In genomic region chr2:222903234-222904220, GRCh38 we compare ENCODE assay signal across 1 cellular context.
TF ChIP-seq lines count a peak whose summit lies in the region.

No MANE protein-coding gene starts in this region.

TF ChIP-seq in K562, 482 proteins besides CTCF, POLR2A, EP300 and RAD21 (continued from another document):
- TF ChIP-seq DEAF1 (CRISPR knock-in tag; IDR thresholded peaks at IDR 0.05): 0 out of 2 replicates have a peak, but pooled peaks have one; percentile 18
- TF ChIP-seq ADNP (tag; IDR thresholded peaks at IDR 0.05): no peak
- 0 out of 2 replicates have a peak, but pooled peaks have one; percentile 29 for TF ChIP-seq SMC3 (conservative IDR thresholded peaks at IDR 0.05; ENCODE audit: insufficient read depth, low read depth, low read length)
- TF ChIP-seq ZNF146 (CRISPR knock-in tag; IDR thresholded peaks at IDR 0.05; ENCODE audit: unreplicated experiment): no peak
